1 cellular context compared by ENCODE assay signal in genomic region chrX:64152857-64153256, GRCh38.
TF ChIP-seq lines count a peak whose summit lies in the region.

No MANE protein-coding gene starts in this region.

TF ChIP-seq in HepG2, 621 proteins besides CTCF, POLR2A, EP300 and RAD21 (continues in another document):
- TF ChIP-seq FOXA1 (IDR thresholded peaks at IDR 0.05) = no peak
- TF ChIP-seq FOXA1 (CRISPR knock-in tag; IDR thresholded peaks at IDR 0.05) = 0 out of 2 replicates have a peak, but pooled peaks have one; percentile 36
- TF ChIP-seq TP53 (CRISPR knock-in tag; conservative IDR thresholded peaks at IDR 0.05) = no peak
- no peak for TF ChIP-seq ZNF569 (CRISPR knock-in tag; IDR thresholded peaks at IDR 0.05; ENCODE audit: borderline replicate concordance)
- TF ChIP-seq ZFP91 (CRISPR knock-in tag; IDR thresholded peaks at IDR 0.05; ENCODE audit: borderline replicate concordance) = no peak
- no peak for TF ChIP-seq CREM (IDR thresholded peaks at IDR 0.05)
- no peak for TF ChIP-seq CREM (CRISPR knock-in tag; IDR thresholded peaks at IDR 0.05)
- TF ChIP-seq SOX13 (IDR thresholded peaks at IDR 0.05) = no peak
- 0 out of 4 replicates have a peak, but pooled peaks of 1 of the 2 experiments have one; percentile 8 for TF ChIP-seq SOX13 (CRISPR knock-in tag; conservative IDR thresholded peaks at IDR 0.05 in 1 of 2, IDR thresholded peaks at IDR 0.05 in 1 of 2)
- no peak for TF ChIP-seq HES4 (CRISPR knock-in tag; IDR thresholded peaks at IDR 0.05; ENCODE audit: borderline replicate concordance)
- TF ChIP-seq, protein P1, sequence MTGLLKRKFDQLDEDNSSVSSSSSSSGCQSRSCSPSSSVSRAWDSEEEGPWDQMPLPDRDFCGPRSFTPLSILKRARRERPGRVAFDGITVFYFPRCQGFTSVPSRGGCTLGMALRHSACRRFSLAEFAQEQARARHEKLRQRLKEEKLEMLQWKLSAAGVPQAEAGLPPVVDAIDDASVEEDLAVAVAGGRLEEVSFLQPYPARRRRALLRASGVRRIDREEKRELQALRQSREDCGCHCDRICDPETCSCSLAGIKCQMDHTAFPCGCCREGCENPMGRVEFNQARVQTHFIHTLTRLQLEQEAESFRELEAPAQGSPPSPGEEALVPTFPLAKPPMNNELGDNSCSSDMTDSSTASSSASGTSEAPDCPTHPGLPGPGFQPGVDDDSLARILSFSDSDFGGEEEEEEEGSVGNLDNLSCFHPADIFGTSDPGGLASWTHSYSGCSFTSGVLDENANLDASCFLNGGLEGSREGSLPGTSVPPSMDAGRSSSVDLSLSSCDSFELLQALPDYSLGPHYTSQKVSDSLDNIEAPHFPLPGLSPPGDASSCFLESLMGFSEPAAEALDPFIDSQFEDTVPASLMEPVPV (CRISPR knock-in tag; IDR thresholded peaks at IDR 0.05) = no peak
- TF ChIP-seq ZNF281 (CRISPR knock-in tag; IDR thresholded peaks at IDR 0.05; ENCODE audit: borderline replicate concordance) = peak; percentile 74; the same call in 1 of the 2 replicates
- TF ChIP-seq, protein P2, sequence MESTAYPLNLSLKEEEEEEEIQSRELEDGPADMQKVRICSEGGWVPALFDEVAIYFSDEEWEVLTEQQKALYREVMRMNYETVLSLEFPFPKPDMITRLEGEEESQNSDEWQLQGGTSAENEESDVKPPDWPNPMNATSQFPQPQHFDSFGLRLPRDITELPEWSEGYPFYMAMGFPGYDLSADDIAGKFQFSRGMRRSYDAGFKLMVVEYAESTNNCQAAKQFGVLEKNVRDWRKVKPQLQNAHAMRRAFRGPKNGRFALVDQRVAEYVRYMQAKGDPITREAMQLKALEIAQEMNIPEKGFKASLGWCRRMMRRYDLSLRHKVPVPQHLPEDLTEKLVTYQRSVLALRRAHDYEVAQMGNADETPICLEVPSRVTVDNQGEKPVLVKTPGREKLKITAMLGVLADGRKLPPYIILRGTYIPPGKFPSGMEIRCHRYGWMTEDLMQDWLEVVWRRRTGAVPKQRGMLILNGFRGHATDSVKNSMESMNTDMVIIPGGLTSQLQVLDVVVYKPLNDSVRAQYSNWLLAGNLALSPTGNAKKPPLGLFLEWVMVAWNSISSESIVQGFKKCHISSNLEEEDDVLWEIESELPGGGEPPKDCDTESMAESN (CRISPR knock-in tag; conservative IDR thresholded peaks at IDR 0.05) = no peak
- no peak for TF ChIP-seq HNRNPH1 (optimal IDR thresholded peaks at IDR 0.05; ENCODE audit: low read depth, low read length)
- TF ChIP-seq ZFP36L2 (CRISPR knock-in tag; IDR thresholded peaks at IDR 0.05) = no peak
- TF ChIP-seq ZNF318 (CRISPR knock-in tag; IDR thresholded peaks at IDR 0.05) = no peak
- no peak for TF ChIP-seq ZNF850 (CRISPR knock-in tag; conservative IDR thresholded peaks at IDR 0.05)
- TF ChIP-seq, protein P3, sequence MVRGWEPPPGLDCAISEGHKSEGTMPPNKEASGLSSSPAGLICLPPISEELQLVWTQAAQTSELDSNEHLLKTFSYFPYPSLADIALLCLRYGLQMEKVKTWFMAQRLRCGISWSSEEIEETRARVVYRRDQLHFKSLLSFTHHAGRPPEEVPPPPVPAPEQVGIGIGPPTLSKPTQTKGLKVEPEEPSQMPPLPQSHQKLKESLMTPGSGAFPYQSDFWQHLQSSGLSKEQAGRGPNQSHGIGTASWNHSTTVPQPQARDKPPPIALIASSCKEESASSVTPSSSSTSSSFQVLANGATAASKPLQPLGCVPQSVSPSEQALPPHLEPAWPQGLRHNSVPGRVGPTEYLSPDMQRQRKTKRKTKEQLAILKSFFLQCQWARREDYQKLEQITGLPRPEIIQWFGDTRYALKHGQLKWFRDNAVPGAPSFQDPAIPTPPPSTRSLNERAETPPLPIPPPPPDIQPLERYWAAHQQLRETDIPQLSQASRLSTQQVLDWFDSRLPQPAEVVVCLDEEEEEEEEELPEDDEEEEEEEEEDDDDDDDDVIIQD (CRISPR knock-in tag; IDR thresholded peaks at IDR 0.05; ENCODE audit: low read depth) = no peak
- TF ChIP-seq ZXDC (CRISPR knock-in tag; IDR thresholded peaks at IDR 0.05) = no peak
- no peak for TF ChIP-seq CENPT (CRISPR knock-in tag; IDR thresholded peaks at IDR 0.05; ENCODE audit: low read depth)
- TF ChIP-seq MIER3 (CRISPR knock-in tag; IDR thresholded peaks at IDR 0.05; ENCODE audit: borderline replicate concordance) = no peak
- TF ChIP-seq ZNF574 (CRISPR knock-in tag; IDR thresholded peaks at IDR 0.05) = no peak
- no peak for TF ChIP-seq ZNF691 (CRISPR knock-in tag; IDR thresholded peaks at IDR 0.05; ENCODE audit: borderline replicate concordance, low read depth)
- TF ChIP-seq CC2D1A (CRISPR knock-in tag; IDR thresholded peaks at IDR 0.05) = no peak
- no peak for TF ChIP-seq GPBP1L1 (CRISPR knock-in tag; IDR thresholded peaks at IDR 0.05)
- no peak for TF ChIP-seq ZNF879 (CRISPR knock-in tag; IDR thresholded peaks at IDR 0.05)
